In the genomic region with DNA sequence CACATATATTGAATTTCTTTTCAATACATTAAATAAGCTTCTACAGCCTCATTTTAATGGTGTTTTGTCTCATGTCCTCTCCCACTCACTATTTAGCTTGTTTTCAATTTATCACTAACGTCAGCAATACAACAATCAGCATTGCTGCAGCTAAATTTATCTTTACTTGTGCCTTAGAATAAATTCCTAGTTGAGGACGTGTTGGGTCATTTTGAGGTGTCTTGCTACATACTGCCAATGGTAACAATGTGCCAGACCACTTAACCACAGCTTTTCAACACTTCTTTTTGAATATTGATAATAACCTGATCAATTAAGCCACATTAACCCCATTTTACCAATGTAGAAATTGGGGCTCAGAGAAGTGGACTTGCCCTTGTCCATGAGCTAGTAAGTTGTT, we compare ENCODE assay signal across 25 cellular contexts. TPM values are rescaled to one million over a fixed set of nuclear protein-coding genes. Genes with fewer than 3 reads are reported as not detected.
"Had no signal": no experiment of that assay in that cellular context is flagged by ENCODE, and none has a peak within 500 bp of the region (broad histone marks: within the 10 kb centered on the region; RNA-seq: fewer than 3 reads in every experiment).

No MANE protein-coding gene starts in this region.

- H3K9me3 ChIP-seq: SJSA1 had no signal

- DNase-seq: Kasumi-1, MM.1S, NCI-H1092 treated with DMSO at 0.1 percent for 48 hours, NCI-H1436, NCI-H187, NCI-H2029, NCI-H2081 treated with DMSO at 0.1 percent for 48 hours, NCI-H2171, NCI-H226, NCI-H446, NCI-H510A, NCI-H524 treated with DMSO at 0.1 percent for 48 hours, NCI-H69, NCI-H774, PC-3, SIG-M5 had no signal

- H3K4me2 ChIP-seq: KMS-11 had no signal

- H3K27me3 ChIP-seq: SJSA1 had no signal

- ATAC-seq: K562, Panc1, PC-3 had no signal

- H3K36me3 ChIP-seq: SJSA1 had no signal

- H3K27ac ChIP-seq: HL-60, KMS-11, RWPE1, SJSA1, SK-N-MC had no signal

- H3K9ac ChIP-seq: KMS-11 had no signal

- H3K4me3 ChIP-seq: K562, SJSA1, SK-N-MC had no signal

RNA-seq across cellular contexts. Expression of gene FRMPD2, which starts 26.0 kb away (rescaled TPM):
- total RNA-seq: M059J had no signal
- polyA plus RNA-seq: IgD-negative memory B cell had no signal
